27 cellular contexts compared by ENCODE assay signal in genomic region chr11:9711454-9712307, GRCh38. TPM values are rescaled to one million over a fixed set of nuclear protein-coding genes. Genes with fewer than 3 reads are reported as not detected.
A peak's percentile ranks its signal among the peaks of the same experiment; 100 is the strongest.
DNase-seq lines count a peak whose midpoint lies in the region; ATAC-seq, FAIRE-seq and TF ChIP-seq lines count a peak whose summit lies in the region.
"Had no signal": no experiment of that assay in that cellular context is flagged by ENCODE, and none has a peak within 500 bp of the region (broad histone marks: within the 10 kb centered on the region; RNA-seq: fewer than 3 reads in every experiment).

No MANE protein-coding gene starts in this region.

- peak overlapping the region; percentile 58; the same call in 1 of the 2 replicates for H4K8ac ChIP-seq in H1 (ENCODE audit: extremely low read depth, insufficient read depth, low read length)

- CTCF ChIA-PET in Caco-2 (lab: Charles Lee) (no interaction called here), H1 (lab: Charles Lee; ENCODE audit: partially characterized antibody) (interaction anchor here (0.7 kb wide), 1 partner anchor 83 kb away, joined by 3 read pairs; no protein-coding TSS in a partner anchor)

- H3K56ac ChIP-seq in H1 (replicated peaks; ENCODE audit: insufficient read length, low read depth, low read length), result no peak overlapping the region

- H3K36me3 Mint-ChIP-seq in Caco-2 (ENCODE audit: insufficient read depth, unreplicated experiment), result peaks cover 17% of the 10 kb centered on the region
- peaks cover 20% of the 10 kb centered on the region for H3K36me3 Mint-ChIP-seq in IgD-negative memory B cell
- H3K36me3 Mint-ChIP-seq in nephron progenitor cell (ENCODE audit: low read depth), result peaks cover 22% of the 10 kb centered on the region

- TF ChIP-seq CTCF in Caco-2 (IDR thresholded peaks at IDR 0.05; ENCODE audit: insufficient read depth in 1 of 2, low read depth in 1 of 2, low read length in 1 of 2, severe bottlenecking in 1 of 2, unreplicated experiment in 1 of 2), result no peak
- TF ChIP-seq CTCF in H1 (IDR thresholded peaks at IDR 0.05; ENCODE audit: control extremely low read depth in 1 of 3, insufficient read depth in 1 of 3, low read depth in 1 of 3, low read length in 3 of 3), result 0 out of 4 replicates have a peak, but pooled peaks of 1 of the 3 experiments have one; percentile 5
- TF ChIP-seq CTCF in nephron progenitor cell (IDR thresholded peaks at IDR 0.05), result no peak

- H3K4me1 Mint-ChIP-seq in Caco-2 (ENCODE audit: low read depth, unreplicated experiment) (peaks cover 10% of the 10 kb centered on the region), IgD-negative memory B cell (peaks cover 58 to 70% (median 65%) of the 10 kb centered on the region in 3 donors), nephron progenitor cell (peaks cover 11% of the 10 kb centered on the region)

- H2BK15ac ChIP-seq in H1 (ENCODE audit: low read length), result no peak overlapping the region

- no peak for TF ChIP-seq EP300 in H1 (IDR thresholded peaks at IDR 0.05; ENCODE audit: borderline replicate concordance in 1 of 2, low read depth in 2 of 2, low read length in 2 of 2)

- no peak overlapping the region for H2BK12ac ChIP-seq in H1 (ENCODE audit: low read depth, low read length)

- H3K18ac ChIP-seq in H1 (ENCODE audit: extremely low read depth, low read length), result no peak overlapping the region

- H3K23ac ChIP-seq in H1 (ENCODE audit: insufficient read length), result no peak overlapping the region

- no peak overlapping the region for H2AK5ac ChIP-seq in H1 (ENCODE audit: low read depth, low read length)

- no peak overlapping the region for H3K14ac ChIP-seq in H1 (ENCODE audit: insufficient read length)

- H2AFZ ChIP-seq in H1 (ENCODE audit: low read length), result no peak overlapping the region
- H2AFZ ChIP-seq: hepatocyte had no signal

- H3K4me1 ChIP-seq in Caco-2, result no peaks in the 10 kb centered on the region
- peaks cover 2 to 15% (median 9%) of the 10 kb centered on the region in 4 experiments; a peak in 5 of 7 replicates for H3K4me1 ChIP-seq in H1 (replicated peaks in 1 of 4; ENCODE audit: control insufficient read depth in 3 of 4, insufficient read depth in 4 of 4, low read length in 3 of 4)
- H3K4me1 ChIP-seq: Peyer's patch had no signal

- POLR2A ChIA-PET in Caco-2 (lab: Charles Lee), result no interaction called here
- POLR2A ChIA-PET in H1 (lab: Charles Lee; ENCODE audit: partially characterized antibody), result interaction anchor here (1.5 kb wide), 1 partner anchor 11 kb away, joined by 3 read pairs; no protein-coding TSS in a partner anchor

- H3K4me2 ChIP-seq in H1 (ENCODE audit: insufficient read depth in 1 of 2, low read depth in 2 of 2, low read length in 2 of 2), result peak overlapping the region; percentile 27 to 46; a peak in 3 of 4 replicates
- H3K4me2 ChIP-seq: A549, hepatocyte, KMS-11 had no signal

- ATAC-seq in GM18861 (IDR thresholded peaks at IDR 0.05; ENCODE audit: unreplicated experiment) (no peak), GM18907 (IDR thresholded peaks at IDR 0.05; ENCODE audit: unreplicated experiment) (no peak)
- ATAC-seq: A549; activated CD4-positive, alpha-beta T cell treated with anti-CD3 and anti-CD28 coated beads for 36 hours; effector memory CD8-positive, alpha-beta T cell; left lung had no signal

- H3K4me3 ChIP-seq in Caco-2 (ENCODE audit: low read depth, low read length), result no peak overlapping the region
- H3K4me3 ChIP-seq in H1 (ENCODE audit: extremely low read depth in 1 of 4, insufficient read depth in 2 of 4, low read depth in 3 of 4, low read length in 4 of 4), result no peak overlapping the region
- H3K4me3 ChIP-seq: A549, esophagus squamous epithelium, hepatocyte, left lung, Peyer's patch had no signal

- H3K27me3 ChIP-seq in Caco-2 (replicated peaks; ENCODE audit: control insufficient read depth, insufficient read depth, low read length) (no peaks in the 10 kb centered on the region), H1 (replicated peaks in 1 of 4; ENCODE audit: control insufficient read depth in 3 of 4, extremely low read depth in 1 of 4, insufficient read depth in 3 of 4, low read length in 3 of 4) (no peaks in the 10 kb centered on the region; a peak in 1 of 7 replicates)
- H3K27me3 ChIP-seq: esophagus squamous epithelium, hepatocyte, left lung, Peyer's patch had no signal

- no peak for TF ChIP-seq RAD21 in H1 (IDR thresholded peaks at IDR 0.05 in 1 of 2, conservative IDR thresholded peaks at IDR 0.05 in 1 of 2; ENCODE audit: low read depth in 2 of 2, low read length in 2 of 2)

- peak overlapping the region; percentile 3 for H3K27ac Mint-ChIP-seq in Caco-2 (ENCODE audit: unreplicated experiment)
- peak overlapping the region; percentile 46 to 92 (median 91) for H3K27ac Mint-ChIP-seq in IgD-negative memory B cell
- H3K27ac Mint-ChIP-seq in nephron progenitor cell, result peak overlapping the region; percentile 74
- H3K27ac Mint-ChIP-seq: activated CD4-positive, alpha-beta T cell treated with anti-CD3 and anti-CD28 coated beads for 36 hours; activated T-cell treated with anti-CD3 and anti-CD28 coated beads, Interleukin-2, amount 50 U/mL, for 24 hours; brain; effector memory CD8-positive, alpha-beta T cell had no signal

- peaks cover 2 to 6% of the 10 kb centered on the region in 2 experiments for H4K20me1 ChIP-seq in H1 (replicated peaks in 1 of 2; ENCODE audit: control insufficient read depth in 1 of 2, insufficient read depth in 2 of 2, low read length in 2 of 2)

- H3K4me3 Mint-ChIP-seq in Caco-2 (ENCODE audit: unreplicated experiment) (no peak overlapping the region), IgD-negative memory B cell (peak overlapping the region in 3 of 4 donors; percentile 37 to 91 (median 67)), nephron progenitor cell (no peak overlapping the region)
- H3K4me3 Mint-ChIP-seq: activated CD4-positive, alpha-beta T cell treated with anti-CD3 and anti-CD28 coated beads for 36 hours; activated T-cell treated with anti-CD3 and anti-CD28 coated beads, Interleukin-2, amount 50 U/mL, for 24 hours; brain; effector memory CD8-positive, alpha-beta T cell had no signal

- no peaks in the 10 kb centered on the region; the same call in 1 of the 2 replicates for H3K9me3 ChIP-seq in Caco-2
- no peaks in the 10 kb centered on the region; a peak in 1 of 4 replicates for H3K9me3 ChIP-seq in H1 (ENCODE audit: insufficient read depth in 2 of 2, low read depth in 1 of 2, low read length in 1 of 2)
- H3K9me3 ChIP-seq: esophagus squamous epithelium, left lung, Peyer's patch had no signal

- no peak overlapping the region for H2BK120ac ChIP-seq in H1 (replicated peaks; ENCODE audit: low read depth, low read length)

- H3K23me2 ChIP-seq in H1 (ENCODE audit: low read depth, low read length), result no peaks in the 10 kb centered on the region

- H3K27ac ChIP-seq in H1 (ENCODE audit: low read depth, low read length), result peak overlapping the region; percentile 41
- H3K27ac ChIP-seq: A549, hepatocyte, KMS-11, left lung, Peyer's patch had no signal

- no peak overlapping the region for H4K5ac ChIP-seq in H1 (ENCODE audit: insufficient read length, low read depth, low read length)

- no peaks in the 10 kb centered on the region for H3K27me3 Mint-ChIP-seq in Caco-2 (ENCODE audit: insufficient read depth, unreplicated experiment)
- H3K27me3 Mint-ChIP-seq in IgD-negative memory B cell, result no peaks in the 10 kb centered on the region
- H3K27me3 Mint-ChIP-seq in nephron progenitor cell (ENCODE audit: low read depth, poor library complexity), result no peaks in the 10 kb centered on the region
- H3K27me3 Mint-ChIP-seq: activated T-cell treated with anti-CD3 and anti-CD28 coated beads, Interleukin-2, amount 50 U/mL, for 24 hours; effector memory CD8-positive, alpha-beta T cell had no signal

- H3K9ac ChIP-seq in H1 (replicated peaks in 1 of 4; ENCODE audit: extremely low read depth in 1 of 4, low read depth in 3 of 4, low read length in 3 of 4), result no peak overlapping the region
- H3K9ac ChIP-seq: KMS-11 had no signal

- intact Hi-C loops in Caco-2 (cut with micrococcal nuclease; ENCODE audit: unreplicated experiment), result no loop called here

- H3K79me1 ChIP-seq in H1 (ENCODE audit: low read depth, low read length), result peaks cover 5% of the 10 kb centered on the region

- FAIRE-seq in H1 (lab: Jason Lieb, UNC), result no peak
- FAIRE-seq: A549, colon, frontal cortex, TTC549 had no signal

- no peak overlapping the region for H2BK5ac ChIP-seq in H1 (ENCODE audit: low read depth, low read length)

- no peaks in the 10 kb centered on the region for H3K36me3 ChIP-seq in Caco-2 (ENCODE audit: control insufficient read depth, insufficient read depth, low read length)
- peaks cover 0 to 23% (median 5%) of the 10 kb centered on the region in 4 experiments; a peak in 2 of 8 replicates for H3K36me3 ChIP-seq in H1 (ENCODE audit: control insufficient read depth in 2 of 4, insufficient read depth in 4 of 4, low read length in 3 of 4)

- H3K79me2 ChIP-seq in H1 (ENCODE audit: control insufficient read depth in 1 of 2, insufficient read depth in 2 of 2, low read length in 2 of 2), result peaks cover 0 to 25% of the 10 kb centered on the region in 2 experiments; a peak in 2 of 4 replicates

- BruUV-seq in Caco-2 (replicated peaks; lab: Mats Ljungman, UMichigan), result no TSS peak

- WGBS in H1 (ENCODE audit: extremely low coverage in 1 of 2, insufficient coverage in 1 of 2, insufficient read length in 1 of 2, insufficient replicate concordance in 2 of 2, low coverage in 1 of 2, low lambda C conversion rate in 2 of 2, missing lambda C conversion rate in 1 of 2), 2 experiments, result 61% methylated on average over 7 of the region's 7 CpGs; no CpG with 5 or more reads in 1 of the 2 experiments

- TF ChIP-seq POLR2A in H1 (IDR thresholded peaks at IDR 0.05; ENCODE audit: control extremely low read depth in 1 of 2, low read depth in 2 of 2, low read length in 2 of 2), result no peak

- no peak overlapping the region for H4K91ac ChIP-seq in H1 (replicated peaks; ENCODE audit: insufficient read length, low read length)

- H3K9me3 Mint-ChIP-seq in Caco-2 (ENCODE audit: unreplicated experiment), result no peaks in the 10 kb centered on the region
- H3K9me3 Mint-ChIP-seq in IgD-negative memory B cell, result no peaks in the 10 kb centered on the region
- peaks cover 4% of the 10 kb centered on the region for H3K9me3 Mint-ChIP-seq in nephron progenitor cell
- H3K9me3 Mint-ChIP-seq: effector memory CD8-positive, alpha-beta T cell had no signal

- no peak overlapping the region for H3K4ac ChIP-seq in H1 (replicated peaks; ENCODE audit: insufficient read length, low read depth, low read length)

- H2BK20ac ChIP-seq in H1 (ENCODE audit: low read length), result no peak overlapping the region

- DNase-seq in Caco-2 (no peak), H1 (ENCODE audit: low read depth in 1 of 2, low spot score in 2 of 2) (no peak), nephron progenitor cell (no peak), NCI-H2227 treated with DMSO at 0.1 percent for 48 hours (lab: John Stamatoyannopoulos, UW) (no peak)
- no peak for DNase-seq in central memory CD4-positive, alpha-beta T cell
- DNase-seq: activated CD4-positive, alpha-beta T cell treated with anti-CD3 and anti-CD28 coated beads for 36 hours; activated T-cell treated with anti-CD3 and anti-CD28 coated beads, Interleukin-2, amount 50 U/mL, for 24 hours; DMS79; effector memory CD8-positive, alpha-beta T cell; esophagus squamous epithelium; HCEC 1CT; left lung; MV-4-11; NCI-H1694; NCI-H524; Peyer's patch; stimulated activated CD8-positive, alpha-beta memory T cell treated with anti-CD3 and anti-CD28 coated beads, Interleukin-4, amount 100 ng/mL, for 48 hours had no signal

RNA-seq across cellular contexts. Expression of gene SWAP70, which starts 47.8 kb away (rescaled TPM):
- total RNA-seq in Caco-2 (2022), result 37.0 and 42.4 TPM in 2 replicates
- polyA plus RNA-seq in IgD-negative memory B cell (298 TPM), H1 (2011; rRNA removed) (9.8 and 14.8 TPM in 2 replicates)
- 37.5 TPM in 2 replicates for total RNA-seq in H1 (2021; fragmentation: NEBNext Ultra II Directional; extraction: Animal tissue kit (Norgen Biotek cat#: 25700))
- 17.2 TPM for polyA plus RNA-seq in H1 (2011; cell fraction: cytosol; rRNA removed)
- 5.7 TPM for polyA plus RNA-seq in H1 (2011; cell fraction: nucleus; rRNA removed)
- polyA plus RNA-seq in H1 (2012, experiment 1 of 2), result 20.1 to 31.4 TPM (median 23.6 TPM) in 4 replicates
- polyA plus RNA-seq in H1 (2012, experiment 2 of 2), result 1.9 TPM
- polyA plus RNA-seq in H1 (2013, experiment 1 of 2), result 23.1 TPM
- polyA plus RNA-seq in H1 (2013, experiment 2 of 2), result 23.0 TPM
- 20.3 and 20.4 TPM in 2 replicates for polyA minus RNA-seq in H1 (2011; rRNA and poly(A)+ RNA removed)
- polyA minus RNA-seq in H1 (2011; cell fraction: cytosol; rRNA and poly(A)+ RNA removed), result 16.1 TPM
- polyA minus RNA-seq in H1 (2011; cell fraction: nucleus; rRNA and poly(A)+ RNA removed), result 18.2 TPM

Comparison
In these comparisons a context has a peak if more than half of its experiments do, and no peak if none do; other contexts are left out.
1. H3K27ac Mint-ChIP-seq: peak in every context shown above with its lines; median percentile 91 in IgD-negative memory B cell; 74 in nephron progenitor cell; 3 in Caco-2.
2. H3K4me3 Mint-ChIP-seq: peak in IgD-negative memory B cell (3 of 4); none in Caco-2 (single experiment) and nephron progenitor cell (single experiment).